Comparison of ENCODE assay signal across 1 cellular context in genomic region chr19:41887711-41888382, GRCh38.
TF ChIP-seq lines count a peak whose summit lies in the region.

No MANE protein-coding gene starts in this region.

TF ChIP-seq in IMR-90, 13 proteins besides CTCF, POLR2A, EP300 and RAD21:
- no peak for TF ChIP-seq CEBPB (IDR thresholded peaks at IDR 0.05; ENCODE audit: low read depth, low read length)
- no peak for TF ChIP-seq MAFK (IDR thresholded peaks at IDR 0.05; ENCODE audit: low read depth, low read length)
- TF ChIP-seq, protein P1, sequence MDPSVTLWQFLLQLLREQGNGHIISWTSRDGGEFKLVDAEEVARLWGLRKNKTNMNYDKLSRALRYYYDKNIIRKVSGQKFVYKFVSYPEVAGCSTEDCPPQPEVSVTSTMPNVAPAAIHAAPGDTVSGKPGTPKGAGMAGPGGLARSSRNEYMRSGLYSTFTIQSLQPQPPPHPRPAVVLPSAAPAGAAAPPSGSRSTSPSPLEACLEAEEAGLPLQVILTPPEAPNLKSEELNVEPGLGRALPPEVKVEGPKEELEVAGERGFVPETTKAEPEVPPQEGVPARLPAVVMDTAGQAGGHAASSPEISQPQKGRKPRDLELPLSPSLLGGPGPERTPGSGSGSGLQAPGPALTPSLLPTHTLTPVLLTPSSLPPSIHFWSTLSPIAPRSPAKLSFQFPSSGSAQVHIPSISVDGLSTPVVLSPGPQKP (IDR thresholded peaks at IDR 0.05; ENCODE audit: borderline replicate concordance, low read depth, low read length) = no peak
- TF ChIP-seq BHLHE40 (IDR thresholded peaks at IDR 0.05; ENCODE audit: low read depth, low read length) = no peak
- no peak for TF ChIP-seq MAZ (IDR thresholded peaks at IDR 0.05; ENCODE audit: borderline replicate concordance, low read depth, low read length)
- no peak for TF ChIP-seq FOS (IDR thresholded peaks at IDR 0.05; ENCODE audit: low read depth, low read length)
- TF ChIP-seq RCOR1 (IDR thresholded peaks at IDR 0.05; ENCODE audit: insufficient replicate concordance, low read length) = no peak
- TF ChIP-seq MXI1 (IDR thresholded peaks at IDR 0.05; ENCODE audit: borderline replicate concordance, low read depth, low read length) = no peak
- TF ChIP-seq SMC3 (IDR thresholded peaks at IDR 0.05; ENCODE audit: low read depth, low read length) = no peak
- no peak for TF ChIP-seq RFX5 (IDR thresholded peaks at IDR 0.05; ENCODE audit: low read depth, low read length)
- TF ChIP-seq NFE2L2 (IDR thresholded peaks at IDR 0.05; ENCODE audit: low read depth, low read length) = no peak
- TF ChIP-seq, protein P2, sequence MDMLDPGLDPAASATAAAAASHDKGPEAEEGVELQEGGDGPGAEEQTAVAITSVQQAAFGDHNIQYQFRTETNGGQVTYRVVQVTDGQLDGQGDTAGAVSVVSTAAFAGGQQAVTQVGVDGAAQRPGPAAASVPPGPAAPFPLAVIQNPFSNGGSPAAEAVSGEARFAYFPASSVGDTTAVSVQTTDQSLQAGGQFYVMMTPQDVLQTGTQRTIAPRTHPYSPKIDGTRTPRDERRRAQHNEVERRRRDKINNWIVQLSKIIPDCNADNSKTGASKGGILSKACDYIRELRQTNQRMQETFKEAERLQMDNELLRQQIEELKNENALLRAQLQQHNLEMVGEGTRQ (IDR thresholded peaks at IDR 0.05; ENCODE audit: low read depth, low read length) = no peak
- no peak for TF ChIP-seq CHD1 (IDR thresholded peaks at IDR 0.05; ENCODE audit: low read depth, low read length)
